23 cellular contexts compared by ENCODE assay signal in genomic region chr12:127284021-127284420, GRCh38.
DNase-seq lines count a peak whose midpoint lies in the region; ATAC-seq, FAIRE-seq and TF ChIP-seq lines count a peak whose summit lies in the region.
"Had no signal": no experiment of that assay in that cellular context is flagged by ENCODE, and none has a peak within 500 bp of the region (broad histone marks: within the 10 kb centered on the region; RNA-seq: fewer than 3 reads in every experiment).

No MANE protein-coding gene starts in this region.

- POLR2A ChIA-PET in A673 (lab: Charles Lee; ENCODE audit: low non-redundant PET) = no interaction called here

- H3K27ac Mint-ChIP-seq in HFFc6 = peak overlapping the region; percentile 97

- peaks cover 43% of the 10 kb centered on the region for H3K4me1 Mint-ChIP-seq in HFFc6 (ENCODE audit: low read depth)
- H3K4me1 Mint-ChIP-seq: CD8-positive, alpha-beta memory T cell had no signal

- H3K4me1 ChIP-seq in A673 (ENCODE audit: insufficient read depth, low read length, poor library complexity, severe bottlenecking) = peaks cover 60% of the 10 kb centered on the region
- H3K4me1 ChIP-seq: foreskin keratinocyte, right lobe of liver, uterus had no signal

- no peaks in the 10 kb centered on the region for H3K27me3 ChIP-seq in A673 (replicated peaks; ENCODE audit: insufficient read depth, low read depth, low read length, poor library complexity)
- H3K27me3 ChIP-seq: foreskin keratinocyte, right lobe of liver, uterus had no signal

- BruUV-seq in A673 (replicated peaks; lab: Mats Ljungman, UMichigan) = no TSS peak

- DNase-seq in A673 (ENCODE audit: low spot score) (peak; percentile 91), HFFc6 (no peak), astrocyte of the hippocampus (ENCODE audit: low read depth, low spot score) (peak; percentile 16), foreskin fibroblast (peak; percentile 91 to 92), GM19239 (ENCODE audit: insufficient read length, low spot score) (no peak), ecto neural progenitor cell (ENCODE audit: low spot score) (no peak)
- DNase-seq in activated CD4-positive, alpha-beta T cell treated with anti-CD3 and anti-CD28 coated beads, Interleukin-2, amount 50 U/mL, for 48 hours = no peak
- DNase-seq: ACHN; activated CD4-positive, alpha-beta T cell treated with anti-CD3 and anti-CD28 coated beads for 48 hours; activated CD8-positive, alpha-beta memory T cell treated with anti-CD3 and anti-CD28 coated beads, Interleukin-2, amount 50 U/mL, for 48 hours; aorta; CD8-positive, alpha-beta memory T cell; dorsolateral prefrontal cortex; foreskin keratinocyte; MV-4-11; NCI-H1930; NCI-H446 treated with DMSO at 0.1 percent for 48 hours; right lobe of liver; SK-N-SH; stimulated activated CD4-positive, alpha-beta T cell treated with anti-CD3 and anti-CD28 coated beads, Interleukin-2, amount 100 ng/mL, for 48 hours; T1000; uterus had no signal

- H3K9me3 Mint-ChIP-seq in HFFc6 = no peaks in the 10 kb centered on the region

- H3K27ac ChIP-seq in A673 (ENCODE audit: low read depth, low read length, poor library complexity, severe bottlenecking) = peak overlapping the region; percentile 94
- H3K27ac ChIP-seq: foreskin keratinocyte, right lobe of liver, uterus had no signal

- TF ChIP-seq CTCF in A673 (conservative IDR thresholded peaks at IDR 0.05; ENCODE audit: low read depth, low read length) (no peak), HFFc6 (IDR thresholded peaks at IDR 0.05) (no peak), foreskin fibroblast (IDR thresholded peaks at IDR 0.05; ENCODE audit: low read depth, low read length) (no peak)

- CTCF ChIA-PET in A673 (lab: Charles Lee) = interaction anchor here (0.7 to 1.8 kb wide), 2 partner anchors 175 to 621 kb away, joined by 3 to 8 read pairs; no protein-coding TSS in a partner anchor

- intact Hi-C loops in A673 (cut with micrococcal nuclease; ENCODE audit: unreplicated experiment) = loop anchor here (2.0 to 10.0 kb wide), 4 partner anchors 133 to 1752 kb away; no protein-coding TSS in a partner anchor

- no peak overlapping the region for H3K4me3 Mint-ChIP-seq in HFFc6
- H3K4me3 Mint-ChIP-seq: CD8-positive, alpha-beta memory T cell had no signal

- no peaks in the 10 kb centered on the region; the same call in 1 of the 2 replicates for H3K27me3 Mint-ChIP-seq in HFFc6 (ENCODE audit: insufficient read depth)

- no peaks in the 10 kb centered on the region; the same call in 1 of the 2 replicates for H3K36me3 Mint-ChIP-seq in HFFc6 (ENCODE audit: low read depth)
- H3K36me3 Mint-ChIP-seq: CD8-positive, alpha-beta memory T cell had no signal

- H3K4me3 ChIP-seq in A673 (ENCODE audit: low read depth, low read length, poor library complexity, severe bottlenecking) (no peak overlapping the region), foreskin fibroblast (ENCODE audit: low read depth in 1 of 2, low read length in 2 of 2) (no peak overlapping the region)
- H3K4me3 ChIP-seq: dorsolateral prefrontal cortex, right lobe of liver, uterus had no signal

- ATAC-seq in GM19467 (IDR thresholded peaks at IDR 0.05; ENCODE audit: unreplicated experiment) = no peak
- ATAC-seq: foreskin keratinocyte, right lobe of liver had no signal

- no peaks in the 10 kb centered on the region for H3K36me3 ChIP-seq in A673 (ENCODE audit: insufficient read depth, low read length, poor library complexity, severe bottlenecking)
- H3K36me3 ChIP-seq: right lobe of liver, uterus had no signal

- no peak for FAIRE-seq in GM19239 (lab: Jason Lieb, UNC)

- no peaks in the 10 kb centered on the region for H3K9me3 ChIP-seq in A673 (ENCODE audit: low read depth, low read length, poor library complexity, severe bottlenecking)
- H3K9me3 ChIP-seq: right lobe of liver, SK-N-SH, uterus had no signal

Comparison
In these comparisons a context has a peak if more than half of its experiments do, and no peak if none do; other contexts are left out.
1. DNase-seq: peak in A673 (single experiment), astrocyte of the hippocampus (single experiment) and foreskin fibroblast (2 of 2); none in HFFc6 (single experiment), GM19239 (single experiment), activated CD4-positive, alpha-beta T cell treated with anti-CD3 and anti-CD28 coated beads, Interleukin-2, amount 50 U/mL, for 48 hours (0 of 2) and ecto neural progenitor cell (single experiment).